In the genomic region with DNA sequence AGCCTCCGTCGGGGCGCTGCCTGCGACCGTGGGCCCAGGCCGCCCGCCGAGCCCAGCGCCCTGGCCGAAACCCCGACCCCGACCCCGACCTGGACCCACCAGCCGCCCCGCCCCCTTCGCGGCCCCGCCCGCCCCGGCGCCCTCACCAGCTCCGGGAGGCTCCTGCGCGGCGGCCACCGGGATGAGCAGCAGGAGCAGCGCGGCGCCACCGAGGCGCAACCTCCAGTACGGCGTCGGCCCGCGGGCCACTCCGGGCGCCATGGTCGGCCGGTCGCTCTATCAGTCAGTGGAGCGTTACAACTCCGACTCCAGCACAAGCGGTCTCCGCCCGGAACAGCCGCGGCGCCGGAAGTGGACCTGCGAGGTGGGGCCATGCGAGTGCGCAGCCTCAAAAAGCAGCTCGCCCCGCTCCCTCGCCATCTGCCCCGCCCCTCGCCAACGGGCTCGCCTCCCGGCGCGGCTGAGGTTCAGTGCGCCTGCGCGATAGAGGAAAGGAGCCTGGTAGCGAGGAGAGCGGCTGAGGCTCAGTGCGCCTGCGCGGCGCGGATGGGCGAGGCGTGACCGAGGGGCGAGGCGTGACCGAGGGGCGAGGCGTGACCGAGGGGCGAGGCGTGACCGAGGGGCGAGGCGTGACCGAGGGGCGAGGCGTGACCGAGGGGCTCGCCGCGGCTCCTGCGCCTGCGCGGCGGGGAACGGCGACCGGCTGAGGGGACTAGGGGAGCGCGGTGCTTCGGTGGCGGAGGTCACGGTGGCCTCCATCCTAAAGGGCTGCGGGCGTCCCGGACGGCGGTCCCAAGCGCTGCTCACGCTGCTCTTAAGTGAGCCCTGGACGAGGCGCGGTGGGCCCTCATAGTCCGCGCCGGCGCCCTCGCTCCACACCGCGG, we compare ENCODE assay signal across 8 cellular contexts. TPM values are rescaled to one million over a fixed set of nuclear protein-coding genes. Genes with fewer than 3 reads are reported as not detected.
DNase-seq lines count a peak whose midpoint lies in the region; ATAC-seq and TF ChIP-seq lines count a peak whose summit lies in the region.

A gene with protein sequence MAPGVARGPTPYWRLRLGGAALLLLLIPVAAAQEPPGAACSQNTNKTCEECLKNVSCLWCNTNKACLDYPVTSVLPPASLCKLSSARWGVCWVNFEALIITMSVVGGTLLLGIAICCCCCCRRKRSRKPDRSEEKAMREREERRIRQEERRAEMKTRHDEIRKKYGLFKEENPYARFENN (minus strand): TSS at position 335 of the 884 bp plus-strand sequence. CDS start 74 bp downstream, at position 261.

- peaks cover 4 to 58% (median 11%) of the 10 kb centered on the region in 4 donors for H3K4me1 ChIP-seq in Peyer's patch
- peaks cover 49% of the 10 kb centered on the region for H3K4me1 ChIP-seq in muscle layer of colon (ENCODE audit: insufficient read depth, low read length)

- H3K27me3 ChIP-seq in Peyer's patch (no peaks in the 10 kb centered on the region), muscle layer of colon (ENCODE audit: control insufficient read depth in 1 of 2, insufficient read depth in 2 of 2, low read length in 2 of 2) (no peaks in the 10 kb centered on the region)

- H3K9ac ChIP-seq in muscle layer of colon (ENCODE audit: low read length), result peak within 1 kb of the TSS; percentile 69

- no peaks in the 10 kb centered on the region for H3K36me3 ChIP-seq in KOPT-K1 (ENCODE audit: insufficient read depth, low read length)
- no peaks in the 10 kb centered on the region for H3K36me3 ChIP-seq in Peyer's patch
- no peaks in the 10 kb centered on the region for H3K36me3 ChIP-seq in muscle layer of colon (ENCODE audit: insufficient read depth, low read length)

- H3K27ac ChIP-seq in KOPT-K1 (ENCODE audit: low read depth, low read length, poor library complexity, severe bottlenecking), result peak within 1 kb of the TSS; percentile 73
- H3K27ac ChIP-seq in Peyer's patch, result peak within 1 kb of the TSS; percentile 87 to 96 (median 92)
- peak within 1 kb of the TSS; percentile 92 for H3K27ac ChIP-seq in muscle layer of colon (ENCODE audit: low read depth, low read length)

- peak; percentile 81 to 94 for TF ChIP-seq POLR2A in Peyer's patch (IDR thresholded peaks at IDR 0.05)

- H3K9me3 ChIP-seq in KOPT-K1 (ENCODE audit: insufficient read depth, low read length, poor library complexity, severe bottlenecking) (no peaks in the 10 kb centered on the region), Peyer's patch (no peaks in the 10 kb centered on the region), muscle layer of colon (ENCODE audit: low read length) (no peaks in the 10 kb centered on the region)

- ATAC-seq in GM21786 (IDR thresholded peaks at IDR 0.05; ENCODE audit: unreplicated experiment), result peak; percentile 73
- peak; percentile 85 for ATAC-seq in esophagus mucosa

- H3K4me3 ChIP-seq in Peyer's patch, result peak within 1 kb of the TSS; percentile 86 to 99 (median 96)
- H3K4me3 ChIP-seq in muscle layer of colon (ENCODE audit: low read depth in 1 of 2, low read length in 2 of 2), result peak within 1 kb of the TSS; percentile 72 to 83

- TF ChIP-seq CTCF in Peyer's patch (IDR thresholded peaks at IDR 0.05), result no peak

- DNase-seq in DMS79 treated with DMSO at 0.1 percent for 48 hours (lab: John Stamatoyannopoulos, UW) (peak; percentile 95), Peyer's patch (peak; percentile 98 to 100 (median 99))
- peak; percentile 100 for DNase-seq in activated T-cell treated with anti-CD3 and anti-CD28 coated beads, Interleukin-2, amount 50 U/mL, for 48 hours
- peak; percentile 98 to 99 for DNase-seq in stimulated activated CD8-positive, alpha-beta memory T cell treated with anti-CD3 and anti-CD28 coated beads, Interleukin-7, amount 100 ng/mL, for 1 hour (ENCODE audit: low read depth in 2 of 2)

RNA-seq across cellular contexts. Expression of the gene that starts here (rescaled TPM):
- total RNA-seq in Peyer's patch, result 100 to 1,000 TPM in 3 of 4 donors, 10 to 100 TPM in 1; 69.3 to 495 (median 390) TPM
- total RNA-seq in esophagus mucosa, result 67.1 TPM

Comparison
In these comparisons a context has a peak if more than half of its experiments do, and no peak if none do; other contexts are left out.
1. Peak in every context shown above with its lines: DNase-seq, ATAC-seq, H3K4me3 ChIP-seq and H3K27ac ChIP-seq.